1 cellular context compared by ENCODE assay signal in the genomic region with DNA sequence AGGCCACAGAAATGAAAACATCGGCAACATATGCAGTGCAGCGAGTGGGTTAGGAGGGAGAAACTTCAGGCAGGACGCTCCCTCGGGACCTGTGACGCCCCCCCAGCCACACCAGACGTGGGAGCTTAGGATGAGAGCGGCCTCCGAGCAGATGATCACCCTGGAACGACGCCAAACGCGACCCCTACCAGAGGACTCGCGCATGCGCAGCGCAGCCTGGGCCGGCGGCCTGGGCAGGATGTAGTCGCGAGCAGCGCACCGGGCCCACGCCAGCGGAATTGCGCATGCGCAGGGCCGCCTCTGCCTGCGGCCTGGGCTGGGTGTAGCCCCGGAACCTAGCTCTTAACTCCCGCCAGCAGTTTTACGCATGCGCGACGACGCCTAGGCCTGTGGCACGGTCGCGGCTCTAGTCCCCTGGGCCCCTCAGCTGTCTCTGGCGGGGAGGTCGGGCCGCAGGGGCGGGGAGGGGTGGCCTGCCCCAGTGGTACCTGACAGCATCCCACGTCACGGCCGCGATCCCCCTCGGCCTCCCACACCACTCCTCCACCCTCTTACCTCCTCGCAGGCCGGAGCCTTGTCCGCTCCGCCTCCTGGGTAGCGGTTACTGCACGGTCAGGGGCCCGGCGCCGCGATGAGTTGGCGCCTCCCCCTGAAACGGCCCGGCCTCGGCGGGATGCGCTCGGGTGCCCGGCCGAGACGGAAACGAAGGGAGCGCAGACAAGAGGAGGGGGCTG.
A peak's percentile ranks its signal among the peaks of the same experiment; 100 is the strongest.
TF ChIP-seq lines count a peak whose summit lies in the region.

RCBTB2 (minus strand) TSS at position 608 of the 734 bp plus-strand sequence. CDS start 11,141 bp downstream, outside the sequence.

TF ChIP-seq in GM12878, 131 proteins besides CTCF, POLR2A, EP300 and RAD21 (continued from another document and continues in another):
- TF ChIP-seq ZBTB4 (CRISPR knock-in tag; IDR thresholded peaks at IDR 0.05) (no peak), ZBTB33 (IDR thresholded peaks at IDR 0.05) (no peak), RCOR1 (conservative IDR thresholded peaks at IDR 0.05; ENCODE audit: low read depth, low read length) (no peak), PKNOX1 (IDR thresholded peaks at IDR 0.05) (0 out of 2 replicates have a peak, but pooled peaks have one; percentile 10), SREBF2 (IDR thresholded peaks at IDR 0.05; ENCODE audit: low read length) (no peak), CHD4 (IDR thresholded peaks at IDR 0.05) (no peak), POLR2AphosphoS2 (IDR thresholded peaks at IDR 0.05; ENCODE audit: low read depth, low read length) (no peak; the same call in 1 of the 2 replicates), PRDM15 (CRISPR knock-in tag; IDR thresholded peaks at IDR 0.05) (no peak), SP1 (IDR thresholded peaks at IDR 0.05; ENCODE audit: low read depth, low read length) (peak; percentile 4), ZNF274 (IDR thresholded peaks at IDR 0.05; ENCODE audit: insufficient read depth, insufficient read length) (no peak), SRF (IDR thresholded peaks at IDR 0.05; ENCODE audit: low read depth in 2 of 2, low read length in 2 of 2) (no peak), CEBPB (IDR thresholded peaks at IDR 0.05; ENCODE audit: borderline replicate concordance in 1 of 2, low read depth in 2 of 2, low read length in 2 of 2) (no peak), HCFC1 (IDR thresholded peaks at IDR 0.05; ENCODE audit: low read length) (no peak), RUNX3 (IDR thresholded peaks at IDR 0.05; ENCODE audit: low read length) (peak; percentile 67), ATF3 (IDR thresholded peaks at IDR 0.05; ENCODE audit: borderline replicate concordance, extremely low read depth, low read depth, low read length) (no peak), STAT1 (conservative IDR thresholded peaks at IDR 0.05) (no peak; the same call in 1 of the 2 replicates), KLF5 (IDR thresholded peaks at IDR 0.05; ENCODE audit: partially characterized antibody) (no peak), PML (IDR thresholded peaks at IDR 0.05; ENCODE audit: low read length) (no peak; the same call in 1 of the 2 replicates), CEBPZ (IDR thresholded peaks at IDR 0.05; ENCODE audit: low read depth, low read length) (no peak), BCL11A (IDR thresholded peaks at IDR 0.05; ENCODE audit: low read depth, low read length) (no peak), CBX5 (IDR thresholded peaks at IDR 0.05; ENCODE audit: low read depth) (no peak), MYC (IDR thresholded peaks at IDR 0.05; ENCODE audit: insufficient read depth, insufficient read length, insufficient replicate concordance, low read length, severe bottlenecking) (no peak), CBFB (IDR thresholded peaks at IDR 0.05; ENCODE audit: low read depth) (no peak), SREBF1 (IDR thresholded peaks at IDR 0.05; ENCODE audit: low read length) (no peak), BRCA1 (IDR thresholded peaks at IDR 0.05; ENCODE audit: low read depth, low read length) (no peak), MXI1 (IDR thresholded peaks at IDR 0.05; ENCODE audit: low read depth, low read length) (peak; percentile 35; the same call in 1 of the 2 replicates), TCF7 (IDR thresholded peaks at IDR 0.05; ENCODE audit: borderline replicate concordance) (no peak), YY1 (IDR thresholded peaks at IDR 0.05; ENCODE audit: low read depth, low read length) (no peak), ZNF207 (IDR thresholded peaks at IDR 0.05; ENCODE audit: borderline replicate concordance) (no peak), SMC3 (IDR thresholded peaks at IDR 0.05; ENCODE audit: borderline replicate concordance, low read length) (no peak), SMAD5 (IDR thresholded peaks at IDR 0.05; ENCODE audit: low read depth) (no peak), E4F1 (IDR thresholded peaks at IDR 0.05; ENCODE audit: borderline replicate concordance, partially characterized antibody) (no peak), HDGF (IDR thresholded peaks at IDR 0.05) (peak; percentile 86), JUNB (IDR thresholded peaks at IDR 0.05) (no peak), STAT3 (IDR thresholded peaks at IDR 0.05; ENCODE audit: low read depth, low read length) (no peak), MTA2 (IDR thresholded peaks at IDR 0.05; ENCODE audit: low read depth) (no peak), ZNF622 (IDR thresholded peaks at IDR 0.05) (no peak), HDAC2 (IDR thresholded peaks at IDR 0.05) (no peak)
- TF ChIP-seq, protein P1, sequence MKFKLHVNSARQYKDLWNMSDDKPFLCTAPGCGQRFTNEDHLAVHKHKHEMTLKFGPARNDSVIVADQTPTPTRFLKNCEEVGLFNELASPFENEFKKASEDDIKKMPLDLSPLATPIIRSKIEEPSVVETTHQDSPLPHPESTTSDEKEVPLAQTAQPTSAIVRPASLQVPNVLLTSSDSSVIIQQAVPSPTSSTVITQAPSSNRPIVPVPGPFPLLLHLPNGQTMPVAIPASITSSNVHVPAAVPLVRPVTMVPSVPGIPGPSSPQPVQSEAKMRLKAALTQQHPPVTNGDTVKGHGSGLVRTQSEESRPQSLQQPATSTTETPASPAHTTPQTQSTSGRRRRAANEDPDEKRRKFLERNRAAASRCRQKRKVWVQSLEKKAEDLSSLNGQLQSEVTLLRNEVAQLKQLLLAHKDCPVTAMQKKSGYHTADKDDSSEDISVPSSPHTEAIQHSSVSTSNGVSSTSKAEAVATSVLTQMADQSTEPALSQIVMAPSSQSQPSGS (IDR thresholded peaks at IDR 0.05; ENCODE audit: low read length) = no peak
- TF ChIP-seq, protein P2, sequence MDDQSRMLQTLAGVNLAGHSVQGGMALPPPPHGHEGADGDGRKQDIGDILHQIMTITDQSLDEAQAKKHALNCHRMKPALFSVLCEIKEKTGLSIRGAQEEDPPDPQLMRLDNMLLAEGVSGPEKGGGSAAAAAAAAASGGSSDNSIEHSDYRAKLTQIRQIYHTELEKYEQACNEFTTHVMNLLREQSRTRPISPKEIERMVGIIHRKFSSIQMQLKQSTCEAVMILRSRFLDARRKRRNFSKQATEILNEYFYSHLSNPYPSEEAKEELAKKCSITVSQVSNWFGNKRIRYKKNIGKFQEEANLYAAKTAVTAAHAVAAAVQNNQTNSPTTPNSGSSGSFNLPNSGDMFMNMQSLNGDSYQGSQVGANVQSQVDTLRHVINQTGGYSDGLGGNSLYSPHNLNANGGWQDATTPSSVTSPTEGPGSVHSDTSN (IDR thresholded peaks at IDR 0.05; ENCODE audit: insufficient replicate concordance, low read depth, low read length) = no peak
